In genomic region chr5:135543151-135543818, GRCh38 we compare ENCODE assay signal across 9 cellular contexts. TPM values are rescaled to one million over a fixed set of nuclear protein-coding genes. Genes with fewer than 3 reads are reported as not detected.
A peak's percentile ranks its signal among the peaks of the same experiment; 100 is the strongest.
DNase-seq lines count a peak whose midpoint lies in the region; ATAC-seq and TF ChIP-seq lines count a peak whose summit lies in the region.
"Had no signal": no experiment of that assay in that cellular context is flagged by ENCODE, and none has a peak within 500 bp of the region (broad histone marks: within the 10 kb centered on the region; RNA-seq: fewer than 3 reads in every experiment).

No MANE protein-coding gene starts in this region.

- DNase-seq in DMS53 (lab: John Stamatoyannopoulos, UW) (peak; percentile 52), DMS53 treated with DMSO at 0.1 percent for 48 hours (lab: John Stamatoyannopoulos, UW; ENCODE audit: unreplicated experiment) (no peak), OCI-M1 (lab: John Stamatoyannopoulos, UW) (peak; percentile 8), putamen (ENCODE audit: low spot score) (no peak)

- no peaks in the 10 kb centered on the region for H3K36me3 ChIP-seq in gastroesophageal sphincter
- no peaks in the 10 kb centered on the region for H3K36me3 ChIP-seq in skeletal muscle tissue (ENCODE audit: control insufficient read depth in 3 of 3, insufficient read depth in 3 of 3, low read length in 3 of 3)

- no peak for TF ChIP-seq EP300 in gastroesophageal sphincter (IDR thresholded peaks at IDR 0.05)

- H3K27me3 ChIP-seq in gastroesophageal sphincter (peaks cover 99% of the 10 kb centered on the region), skeletal muscle tissue (ENCODE audit: control insufficient read depth in 3 of 3, insufficient read depth in 3 of 3, low read length in 3 of 3) (peaks cover 78 to 88% (median 79%) of the 10 kb centered on the region in 3 donors)

- no peak for TF ChIP-seq CTCF in gastroesophageal sphincter (IDR thresholded peaks at IDR 0.05)

- 28 to 30% methylated on average over 5 to 20 of the region's 34 CpGs for WGBS in gastroesophageal sphincter (ENCODE audit: low coverage in 1 of 2), 2 donors

- peak overlapping the region; percentile 17 to 51 for H3K4me3 ChIP-seq in gastroesophageal sphincter
- peak overlapping the region in 2 of 3 donors; percentile 68 to 70 for H3K4me3 ChIP-seq in skeletal muscle tissue (ENCODE audit: low read length in 3 of 3)

- H3K27ac ChIP-seq in gastroesophageal sphincter (no peak overlapping the region), skeletal muscle tissue (ENCODE audit: low read depth, low read length) (no peak overlapping the region)
- H3K27ac ChIP-seq: 22Rv1 had no signal

- H3K9me3 ChIP-seq in gastroesophageal sphincter (peaks cover 0 to 2% (median 0%) of the 10 kb centered on the region in 3 donors), skeletal muscle tissue (ENCODE audit: control insufficient read depth in 3 of 3, low read length in 3 of 3) (peaks cover 0 to 2% (median 0%) of the 10 kb centered on the region in 3 donors)

- TF ChIP-seq POLR2A in gastroesophageal sphincter (IDR thresholded peaks at IDR 0.05) = no peak

- ATAC-seq in gastroesophageal sphincter (no peak), HG03378 (IDR thresholded peaks at IDR 0.05; ENCODE audit: unreplicated experiment) (no peak), GM18909 (IDR thresholded peaks at IDR 0.05; ENCODE audit: poor library complexity, unreplicated experiment) (no peak)

- H3K4me1 ChIP-seq in gastroesophageal sphincter = peaks cover 0 to 23% (median 7%) of the 10 kb centered on the region in 3 donors
- peaks cover 0 to 15% (median 6%) of the 10 kb centered on the region in 3 donors for H3K4me1 ChIP-seq in skeletal muscle tissue (ENCODE audit: control insufficient read depth in 3 of 3, insufficient read depth in 3 of 3, low read length in 3 of 3)

- H3K9ac ChIP-seq in skeletal muscle tissue (ENCODE audit: low read depth in 1 of 3, low read length in 3 of 3) = peak overlapping the region in 1 of 3 donors; percentile 54

RNA-seq across cellular contexts. Expression of gene NEUROG1, which starts 7.5 kb away (rescaled TPM):
- total RNA-seq in gastroesophageal sphincter (not detected), skeletal muscle tissue (not detected)

RNA-seq across cellular contexts. Expression of gene CXCL14, which starts 35.5 kb away (rescaled TPM):
- total RNA-seq in gastroesophageal sphincter (10 to 100 TPM in 1 of 4 donors, 1 to 10 TPM in 2, under 1 TPM in 1; 0.15 to 23.2 (median 3.8) TPM), skeletal muscle tissue (19.8 TPM)

Comparison
In these comparisons a context has a peak if more than half of its experiments do, and no peak if none do; other contexts are left out.
1. DNase-seq: peak in DMS53 (single experiment) and OCI-M1 (single experiment); none in DMS53 treated with DMSO at 0.1 percent for 48 hours (single experiment) and putamen (single experiment).